Comparison of ENCODE assay signal across 8 cellular contexts in genomic region chr15:82538961-82539689, GRCh38. TPM values are rescaled to one million over a fixed set of nuclear protein-coding genes. Genes with fewer than 3 reads are reported as not detected.
DNase-seq lines count a peak whose midpoint lies in the region; ATAC-seq and TF ChIP-seq lines count a peak whose summit lies in the region.

No MANE protein-coding gene starts in this region.

- H3K9me3 ChIP-seq in tibial artery, result no peaks in the 10 kb centered on the region

- no peaks in the 10 kb centered on the region for H3K9me3 Mint-ChIP-seq in activated T-cell treated with anti-CD3 and anti-CD28 coated beads, Interleukin-2, amount 50 U/mL, for 24 hours

- no peaks in the 10 kb centered on the region for H3K27me3 Mint-ChIP-seq in activated T-cell treated with anti-CD3 and anti-CD28 coated beads, Interleukin-2, amount 50 U/mL, for 24 hours

- H3K27ac ChIP-seq in tibial artery, result peak overlapping the region; percentile 87

- no peak for TF ChIP-seq CTCF in astrocyte of the cerebellum (IDR thresholded peaks at IDR 0.05; ENCODE audit: low read depth, low read length, missing control alignments)
- TF ChIP-seq CTCF in lower leg skin (IDR thresholded peaks at IDR 0.05), result no peak
- TF ChIP-seq CTCF in tibial artery (IDR thresholded peaks at IDR 0.05), result no peak

- H3K4me1 Mint-ChIP-seq in activated T-cell treated with anti-CD3 and anti-CD28 coated beads, Interleukin-2, amount 50 U/mL, for 24 hours (ENCODE audit: low read depth), result peaks cover 39% of the 10 kb centered on the region

- 18 to 19% methylated on average over 28 of the region's 28 CpGs for WGBS in lower leg skin, 2 donors

- DNase-seq in activated T-cell treated with anti-CD3 and anti-CD28 coated beads, Interleukin-2, amount 50 U/mL, for 24 hours, result peak; percentile 58
- DNase-seq in activated T-cell treated with anti-CD3 and anti-CD28 coated beads for 4 hours (no peak), astrocyte of the cerebellum (ENCODE audit: low read depth) (no peak), lower leg skin (ENCODE audit: low spot score in 2 of 2) (no peak), tibial artery (no peak), AG08395 (ENCODE audit: low spot score) (no peak), NCI-H146 treated with DMSO at 0.1 percent for 48 hours (lab: John Stamatoyannopoulos, UW; ENCODE audit: unreplicated experiment) (no peak)

- H3K27ac Mint-ChIP-seq in activated T-cell treated with anti-CD3 and anti-CD28 coated beads, Interleukin-2, amount 50 U/mL, for 24 hours, result peak overlapping the region; percentile 98

- peaks cover 41 to 48% (median 42%) of the 10 kb centered on the region in 3 donors for H3K36me3 ChIP-seq in tibial artery

- intact Hi-C loops in lower leg skin (cut with DNase I; ENCODE audit: low total_unique reads) (no loop called here), tibial artery (cut with DNase I; ENCODE audit: low total_unique reads) (no loop called here)

- H3K36me3 Mint-ChIP-seq in activated T-cell treated with anti-CD3 and anti-CD28 coated beads, Interleukin-2, amount 50 U/mL, for 24 hours (ENCODE audit: low read depth), result peaks cover 70% of the 10 kb centered on the region

- no peaks in the 10 kb centered on the region for H3K27me3 ChIP-seq in tibial artery

- H3K4me3 ChIP-seq in astrocyte of the cerebellum (ENCODE audit: low read depth, low read length) (peak overlapping the region; percentile 99), lower leg skin (ENCODE audit: low read depth, poor library complexity, severe bottlenecking) (peak overlapping the region; percentile 97), tibial artery (peak overlapping the region; percentile 77 to 83)

- peaks cover 0 to 34% (median 13%) of the 10 kb centered on the region in 4 donors for H3K4me1 ChIP-seq in tibial artery

- in situ Hi-C loops in astrocyte of the cerebellum (cut with HindIII; ENCODE audit: low sequenced_read_pairs), result no loop called here

- peak overlapping the region; percentile 99 for H3K4me3 Mint-ChIP-seq in activated T-cell treated with anti-CD3 and anti-CD28 coated beads, Interleukin-2, amount 50 U/mL, for 24 hours

- ATAC-seq in GM18909 (IDR thresholded peaks at IDR 0.05; ENCODE audit: poor library complexity, unreplicated experiment), result no peak

- TF ChIP-seq POLR2A in lower leg skin (IDR thresholded peaks at IDR 0.05), result no peak

RNA-seq across cellular contexts. Expression of gene RPS17, which starts 1.1 kb away (rescaled TPM):
- total RNA-seq in lower leg skin, result 1,000 to 10,000 TPM; 2,137 to 4,420 (median 3,127) TPM
